Comparison of ENCODE assay signal across 20 cellular contexts in the genomic region with DNA sequence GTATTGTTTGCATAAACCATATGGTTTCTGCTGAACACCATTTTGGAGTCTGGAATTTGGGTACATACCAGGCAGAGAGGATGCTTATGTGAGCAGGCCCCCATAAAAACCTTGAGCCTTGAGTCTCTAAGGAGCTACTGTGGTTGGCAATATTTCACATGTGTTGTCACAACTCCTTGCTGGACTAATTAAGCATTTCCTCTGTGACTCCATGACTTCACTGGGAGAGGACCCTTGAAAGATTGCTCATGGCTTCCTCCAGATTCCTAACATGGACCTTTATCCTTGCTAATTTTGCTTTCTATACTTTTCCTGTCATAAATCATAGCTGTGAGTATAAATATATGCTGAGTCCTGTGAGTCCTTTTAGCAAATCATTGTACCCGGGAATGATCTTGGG.
"Had no signal": no experiment of that assay in that cellular context is flagged by ENCODE, and none has a peak within 500 bp of the region (broad histone marks: within the 10 kb centered on the region; RNA-seq: fewer than 3 reads in every experiment).

No MANE protein-coding gene starts in this region.

- H2AFZ ChIP-seq: parathyroid adenoma had no signal

- H3K27ac ChIP-seq: foreskin keratinocyte, left lung, parathyroid adenoma, transverse colon had no signal

- H3K36me3 Mint-ChIP-seq: activated naive CD8-positive, alpha-beta T cell treated with anti-CD3 and anti-CD28 coated beads, Interleukin-2, amount 10 ng/mL, durations not matched to agents 7 days and 5 days; natural killer cell; stimulated activated memory B cell treated with anti-CD40 and anti-IgM and Interleukin-4, amounts not matched to agents 10 μg/mL and 1 μg/mL and 100 μg/mL, for 72 hours had no signal

- H3K9ac ChIP-seq: parathyroid adenoma had no signal

- ATAC-seq: foreskin keratinocyte; left lung; natural killer cell; right cardiac atrium; stimulated activated memory B cell treated with anti-CD40 and anti-IgM and Interleukin-4, amounts not matched to agents 10 μg/mL and 1 μg/mL and 100 μg/mL, for 72 hours had no signal

- H3K4me1 Mint-ChIP-seq: natural killer cell; stimulated activated memory B cell treated with anti-CD40 and anti-IgM and Interleukin-4, amounts not matched to agents 10 μg/mL and 1 μg/mL and 100 μg/mL, for 72 hours had no signal

- H3K9me3 Mint-ChIP-seq: activated naive CD4-positive, alpha-beta T cell treated with anti-CD3 and anti-CD28 coated beads for 36 hours; activated naive CD8-positive, alpha-beta T cell treated with anti-CD3 and anti-CD28 coated beads, Interleukin-2, amount 10 ng/mL, durations not matched to agents 7 days and 5 days; natural killer cell; stimulated activated memory B cell treated with anti-CD40 and anti-IgM and Interleukin-4, amounts not matched to agents 10 μg/mL and 1 μg/mL and 100 μg/mL, for 72 hours had no signal

- H3K4me3 Mint-ChIP-seq: activated naive CD4-positive, alpha-beta T cell treated with anti-CD3 and anti-CD28 coated beads for 36 hours; activated naive CD8-positive, alpha-beta T cell treated with anti-CD3 and anti-CD28 coated beads, Interleukin-2, amount 10 ng/mL, durations not matched to agents 7 days and 5 days; natural killer cell; stimulated activated memory B cell treated with anti-CD40 and anti-IgM and Interleukin-4, amounts not matched to agents 10 μg/mL and 1 μg/mL and 100 μg/mL, for 72 hours had no signal

- DNase-seq: activated CD4-positive, alpha-beta T cell treated with anti-CD3 and anti-CD28 coated beads for 4 hours; activated CD4-positive, alpha-beta T cell treated with anti-CD3 and anti-CD28 coated beads, Interleukin-2, amount 50 U/mL, for 48 hours; activated CD4-positive, CD25-positive, alpha-beta regulatory T cell; activated naive CD4-positive, alpha-beta T cell treated with anti-CD3 and anti-CD28 coated beads for 36 hours; activated naive CD8-positive, alpha-beta T cell treated with anti-CD3 and anti-CD28 coated beads, Interleukin-2, amount 10 ng/mL, durations not matched to agents 7 days and 5 days; amygdala; cerebellar nuclear complex; cortex of kidney; foreskin keratinocyte; left lung; midbrain; natural killer cell; right cardiac atrium; small intestine; stimulated activated CD4-positive, alpha-beta T cell treated with anti-CD3 and anti-CD28 coated beads, Interleukin-15, amount 100 ng/mL, for 24 hours; T1000; transverse colon had no signal

- H3K4me1 ChIP-seq: foreskin keratinocyte, parathyroid adenoma had no signal

- H3K27me3 ChIP-seq: foreskin keratinocyte, left lung, transverse colon had no signal

- FAIRE-seq: small intestine, urothelium cell line had no signal

- H3K9me3 ChIP-seq: left lung, transverse colon had no signal

- H3K36me3 ChIP-seq: left lung, transverse colon had no signal

- H3K27me3 Mint-ChIP-seq: stimulated activated memory B cell treated with anti-CD40 and anti-IgM and Interleukin-4, amounts not matched to agents 10 μg/mL and 1 μg/mL and 100 μg/mL, for 72 hours had no signal

- H3K79me2 ChIP-seq: parathyroid adenoma had no signal

- H3K27ac Mint-ChIP-seq: activated naive CD4-positive, alpha-beta T cell treated with anti-CD3 and anti-CD28 coated beads for 36 hours; activated naive CD8-positive, alpha-beta T cell treated with anti-CD3 and anti-CD28 coated beads, Interleukin-2, amount 10 ng/mL, durations not matched to agents 7 days and 5 days; natural killer cell; stimulated activated memory B cell treated with anti-CD40 and anti-IgM and Interleukin-4, amounts not matched to agents 10 μg/mL and 1 μg/mL and 100 μg/mL, for 72 hours had no signal

- H3K4me3 ChIP-seq: left lung, transverse colon had no signal
